ENCODE assay signal across 2 cellular contexts in the genomic region with DNA sequence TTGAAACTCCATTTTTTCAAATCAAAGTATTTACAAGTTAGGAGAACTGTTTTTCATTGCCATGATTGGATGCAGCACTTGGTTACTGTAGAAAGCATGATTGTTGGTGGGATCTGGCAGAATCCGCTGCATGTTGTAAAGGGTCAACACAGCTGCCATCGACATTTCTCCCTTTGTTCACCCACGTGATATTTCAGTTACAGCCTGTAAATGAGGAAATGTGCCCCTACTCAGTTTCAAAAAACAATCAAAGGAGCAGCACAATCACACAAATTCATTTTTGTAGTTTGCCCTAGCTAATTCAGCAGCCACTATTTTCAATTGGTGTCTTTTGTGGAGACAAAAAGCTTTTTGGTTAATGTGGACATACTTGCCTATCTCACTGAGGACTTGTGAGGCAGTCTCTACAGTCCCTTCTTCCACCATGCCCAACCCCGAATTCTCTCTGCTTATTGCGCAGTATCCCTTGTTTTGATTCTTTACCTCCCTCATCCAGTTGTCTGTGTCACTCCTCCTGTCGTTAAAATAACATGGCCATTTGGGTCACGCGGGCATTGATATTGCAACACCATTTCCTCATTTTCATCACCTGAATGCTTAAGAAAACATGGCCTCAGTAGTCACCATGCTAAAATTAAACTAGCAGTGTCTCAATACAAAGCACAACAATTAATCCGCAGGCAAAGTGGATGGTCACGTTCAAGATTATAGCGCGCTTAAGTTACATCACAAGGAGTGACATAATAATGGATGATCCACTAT.
TF ChIP-seq lines count a peak whose summit lies in the region.

No MANE protein-coding gene starts in this region.

TF ChIP-seq in HepG2, 621 proteins besides CTCF, POLR2A, EP300 and RAD21 (continued from another document and continues in another):
- TF ChIP-seq ZSCAN20 (CRISPR knock-in tag; IDR thresholded peaks at IDR 0.05; ENCODE audit: borderline replicate concordance) (no peak), MYC (CRISPR knock-in tag; IDR thresholded peaks at IDR 0.05; ENCODE audit: borderline replicate concordance) (no peak), RFXANK (CRISPR knock-in tag; IDR thresholded peaks at IDR 0.05) (no peak), POGZ (CRISPR knock-in tag; IDR thresholded peaks at IDR 0.05) (peak; percentile 20; the same call in 1 of the 2 replicates), TP53 (CRISPR knock-in tag; conservative IDR thresholded peaks at IDR 0.05) (no peak), SOX5 (CRISPR knock-in tag; IDR thresholded peaks at IDR 0.05; ENCODE audit: borderline replicate concordance) (no peak), NR2F6 (IDR thresholded peaks at IDR 0.05) (no peak), NR2F6 (CRISPR knock-in tag; IDR thresholded peaks at IDR 0.05) (no peak), CEBPG (CRISPR knock-in tag; IDR thresholded peaks at IDR 0.05) (peak; percentile 69), ESRRA (CRISPR knock-in tag; IDR thresholded peaks at IDR 0.05; ENCODE audit: low read depth) (no peak), SUZ12 (IDR thresholded peaks at IDR 0.05; ENCODE audit: low read depth, low read length) (no peak), TSC22D2 (CRISPR knock-in tag; IDR thresholded peaks at IDR 0.05; ENCODE audit: borderline replicate concordance) (no peak), SMAD9 (CRISPR knock-in tag; IDR thresholded peaks at IDR 0.05) (no peak), NFIB (CRISPR knock-in tag; IDR thresholded peaks at IDR 0.05; ENCODE audit: borderline replicate concordance) (no peak), CEBPB (IDR thresholded peaks at IDR 0.05; ENCODE audit: borderline replicate concordance, low read depth, low read length) (peak; percentile 69; the same call in 1 of the 2 replicates), NR2F1 (CRISPR knock-in tag; IDR thresholded peaks at IDR 0.05) (no peak)
- TF ChIP-seq, protein P1, sequence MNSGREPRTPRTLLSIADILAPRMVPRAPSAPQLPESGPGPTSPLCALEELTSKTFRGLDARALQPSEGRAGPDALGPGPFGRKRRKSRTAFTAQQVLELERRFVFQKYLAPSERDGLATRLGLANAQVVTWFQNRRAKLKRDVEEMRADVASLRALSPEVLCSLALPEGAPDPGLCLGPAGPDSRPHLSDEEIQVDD (CRISPR knock-in tag; IDR thresholded peaks at IDR 0.05; ENCODE audit: borderline replicate concordance): no peak
- TF ChIP-seq, protein P2, sequence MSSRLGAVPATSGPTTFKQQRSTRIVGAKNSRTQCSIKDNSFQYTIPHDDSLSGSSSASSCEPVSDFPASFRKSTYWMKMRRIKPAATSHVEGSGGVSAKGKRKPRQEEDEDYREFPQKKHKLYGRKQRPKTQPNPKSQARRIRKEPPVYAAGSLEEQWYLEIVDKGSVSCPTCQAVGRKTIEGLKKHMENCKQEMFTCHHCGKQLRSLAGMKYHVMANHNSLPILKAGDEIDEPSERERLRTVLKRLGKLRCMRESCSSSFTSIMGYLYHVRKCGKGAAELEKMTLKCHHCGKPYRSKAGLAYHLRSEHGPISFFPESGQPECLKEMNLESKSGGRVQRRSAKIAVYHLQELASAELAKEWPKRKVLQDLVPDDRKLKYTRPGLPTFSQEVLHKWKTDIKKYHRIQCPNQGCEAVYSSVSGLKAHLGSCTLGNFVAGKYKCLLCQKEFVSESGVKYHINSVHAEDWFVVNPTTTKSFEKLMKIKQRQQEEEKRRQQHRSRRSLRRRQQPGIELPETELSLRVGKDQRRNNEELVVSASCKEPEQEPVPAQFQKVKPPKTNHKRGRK (CRISPR knock-in tag; IDR thresholded peaks at IDR 0.05): no peak
- TF ChIP-seq, protein P3, sequence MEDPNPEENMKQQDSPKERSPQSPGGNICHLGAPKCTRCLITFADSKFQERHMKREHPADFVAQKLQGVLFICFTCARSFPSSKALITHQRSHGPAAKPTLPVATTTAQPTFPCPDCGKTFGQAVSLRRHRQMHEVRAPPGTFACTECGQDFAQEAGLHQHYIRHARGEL (CRISPR knock-in tag; IDR thresholded peaks at IDR 0.05): no peak
- TF ChIP-seq, protein P4, sequence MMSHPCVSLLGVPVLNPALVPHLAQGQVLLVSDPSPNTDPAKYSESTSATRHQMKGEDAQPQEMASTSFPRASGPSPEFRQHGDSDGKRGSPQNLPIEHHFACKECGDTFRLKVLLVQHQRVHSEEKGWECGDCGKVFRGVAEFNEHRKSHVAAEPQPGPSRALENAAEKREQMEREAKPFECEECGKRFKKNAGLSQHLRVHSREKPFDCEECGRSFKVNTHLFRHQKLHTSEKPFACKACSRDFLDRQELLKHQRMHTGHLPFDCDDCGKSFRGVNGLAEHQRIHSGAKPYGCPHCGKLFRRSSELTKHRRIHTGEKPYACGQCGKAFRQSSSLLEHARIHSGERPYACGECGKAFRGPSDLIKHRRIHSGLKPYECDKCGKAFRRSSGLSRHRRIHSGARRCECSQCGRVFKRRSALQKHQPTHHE (CRISPR knock-in tag; IDR thresholded peaks at IDR 0.05; ENCODE audit: borderline replicate concordance): no peak
- TF ChIP-seq, protein P5, sequence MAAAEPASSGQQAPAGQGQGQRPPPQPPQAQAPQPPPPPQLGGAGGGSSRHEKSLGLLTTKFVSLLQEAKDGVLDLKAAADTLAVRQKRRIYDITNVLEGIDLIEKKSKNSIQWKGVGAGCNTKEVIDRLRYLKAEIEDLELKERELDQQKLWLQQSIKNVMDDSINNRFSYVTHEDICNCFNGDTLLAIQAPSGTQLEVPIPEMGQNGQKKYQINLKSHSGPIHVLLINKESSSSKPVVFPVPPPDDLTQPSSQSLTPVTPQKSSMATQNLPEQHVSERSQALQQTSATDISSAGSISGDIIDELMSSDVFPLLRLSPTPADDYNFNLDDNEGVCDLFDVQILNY (CRISPR knock-in tag; conservative IDR thresholded peaks at IDR 0.05): no peak

TF ChIP-seq in HEK293T, 16 proteins besides CTCF, POLR2A, EP300 and RAD21 (continued from another document):
- TF ChIP-seq FOXM1 (IDR thresholded peaks at IDR 0.05; ENCODE audit: borderline replicate concordance) (no peak), ELF4 (IDR thresholded peaks at IDR 0.05) (no peak), FOXA1 (IDR thresholded peaks at IDR 0.05) (no peak), NFRKB (IDR thresholded peaks at IDR 0.05) (no peak), TARDBP (IDR thresholded peaks at IDR 0.05) (no peak), FOXK2 (IDR thresholded peaks at IDR 0.05) (no peak), L3MBTL2 (conservative IDR thresholded peaks at IDR 0.05) (no peak), SUZ12 (IDR thresholded peaks at IDR 0.05) (no peak), CTBP1 (IDR thresholded peaks at IDR 0.05; ENCODE audit: borderline replicate concordance) (no peak), HDGF (IDR thresholded peaks at IDR 0.05; ENCODE audit: borderline replicate concordance) (no peak), BHLHE40 (IDR thresholded peaks at IDR 0.05; ENCODE audit: borderline replicate concordance) (no peak), SP1 (IDR thresholded peaks at IDR 0.05) (no peak)
- TF ChIP-seq, protein P6, sequence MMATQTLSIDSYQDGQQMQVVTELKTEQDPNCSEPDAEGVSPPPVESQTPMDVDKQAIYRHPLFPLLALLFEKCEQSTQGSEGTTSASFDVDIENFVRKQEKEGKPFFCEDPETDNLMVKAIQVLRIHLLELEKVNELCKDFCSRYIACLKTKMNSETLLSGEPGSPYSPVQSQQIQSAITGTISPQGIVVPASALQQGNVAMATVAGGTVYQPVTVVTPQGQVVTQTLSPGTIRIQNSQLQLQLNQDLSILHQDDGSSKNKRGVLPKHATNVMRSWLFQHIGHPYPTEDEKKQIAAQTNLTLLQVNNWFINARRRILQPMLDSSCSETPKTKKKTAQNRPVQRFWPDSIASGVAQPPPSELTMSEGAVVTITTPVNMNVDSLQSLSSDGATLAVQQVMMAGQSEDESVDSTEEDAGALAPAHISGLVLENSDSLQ (IDR thresholded peaks at IDR 0.05): no peak
